ENCODE assay signal across 17 cellular contexts in the genomic region with DNA sequence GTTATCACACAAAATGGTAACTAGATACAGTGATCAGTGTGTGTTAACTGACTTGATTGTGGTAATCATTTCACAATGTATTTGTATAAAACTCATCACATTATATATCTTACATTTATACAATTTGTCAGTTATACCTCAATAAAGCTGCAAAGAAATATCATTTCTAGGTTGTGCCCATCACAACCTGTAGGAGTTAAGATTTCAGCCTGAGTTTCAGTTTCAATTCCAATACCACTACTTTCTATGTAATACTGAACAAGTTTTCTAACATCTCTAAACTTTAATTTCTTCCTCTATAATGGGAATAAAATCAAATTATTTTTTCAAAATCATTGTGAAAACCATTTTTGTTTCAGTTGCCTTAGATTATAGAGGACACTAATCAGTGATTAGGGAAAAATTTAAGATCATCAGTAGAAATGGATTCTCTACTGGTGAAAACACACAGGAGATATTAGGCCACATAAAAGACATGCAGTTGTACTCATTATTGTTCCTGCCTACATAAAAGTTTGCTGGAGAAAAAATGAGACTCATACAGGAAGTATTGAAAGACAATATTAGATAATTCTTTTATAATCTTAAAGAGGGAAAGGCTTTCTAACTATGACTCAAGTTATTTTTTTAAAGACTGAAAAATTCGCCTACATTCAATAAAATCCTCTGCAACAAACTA. TPM values are rescaled to one million over a fixed set of nuclear protein-coding genes. Genes with fewer than 3 reads are reported as not detected.
DNase-seq lines count a peak whose midpoint lies in the region; ATAC-seq, FAIRE-seq and TF ChIP-seq lines count a peak whose summit lies in the region.
"Had no signal": no experiment of that assay in that cellular context is flagged by ENCODE, and none has a peak within 500 bp of the region (broad histone marks: within the 10 kb centered on the region; RNA-seq: fewer than 3 reads in every experiment).

No MANE protein-coding gene starts in this region.

- H3K27me3 Mint-ChIP-seq in activated CD4-positive, alpha-beta T cell treated with anti-CD3 and anti-CD28 coated beads for 36 hours: no peaks in the 10 kb centered on the region
- no peaks in the 10 kb centered on the region for H3K27me3 Mint-ChIP-seq in T-helper 2 cell treated with Interferon-gamma antibody and Interleukin-4, amounts not matched to agents 5 μg/mL and 100 μg/mL, for 36 hours (ENCODE audit: low read depth)
- H3K27me3 Mint-ChIP-seq: IgD-negative memory B cell, T-cell had no signal

- H3K4me3 ChIP-seq in pancreas (no peak overlapping the region), Peyer's patch (no peak overlapping the region)

- no peaks in the 10 kb centered on the region for H3K9me3 Mint-ChIP-seq in activated CD4-positive, alpha-beta T cell treated with anti-CD3 and anti-CD28 coated beads for 36 hours (ENCODE audit: low read depth)
- H3K9me3 Mint-ChIP-seq in T-helper 2 cell treated with Interferon-gamma antibody and Interleukin-4, amounts not matched to agents 5 μg/mL and 100 μg/mL, for 36 hours: no peaks in the 10 kb centered on the region
- H3K9me3 Mint-ChIP-seq: activated T-helper 1 cell treated with anti-CD3 and anti-CD28 coated beads, Interleukin-12 subunit alpha, Interleukin-12 subunit beta, Interleukin-2, Interleukin-4 antibody, amounts not matched to agents 30 ng/mL and 10 ng/mL and 1 ng/mL, durations not matched to agents 14 hours and 24 hours and 36 hours; IgD-negative memory B cell; T-cell had no signal

- H3K4me1 ChIP-seq in pancreas (no peaks in the 10 kb centered on the region), Peyer's patch (peaks cover 0 to 21% (median 0%) of the 10 kb centered on the region in 4 donors)
- H3K4me1 ChIP-seq: Caco-2 had no signal

- H3K27ac ChIP-seq in pancreas (no peak overlapping the region), Peyer's patch (no peak overlapping the region)

- peak; percentile 71 for FAIRE-seq in pancreas (lab: Jason Lieb, UNC)

- H3K9me3 ChIP-seq in pancreas (no peaks in the 10 kb centered on the region), Peyer's patch (no peaks in the 10 kb centered on the region)
- H3K9me3 ChIP-seq: Caco-2 had no signal

- CTCF ChIA-PET in activated CD4-positive, alpha-beta T cell treated with anti-CD3 and anti-CD28 coated beads for 36 hours (lab: Charles Lee): no interaction called here

- peaks cover 14% of the 10 kb centered on the region for H3K4me1 Mint-ChIP-seq in activated CD4-positive, alpha-beta T cell treated with anti-CD3 and anti-CD28 coated beads for 36 hours
- H3K4me1 Mint-ChIP-seq in T-helper 2 cell treated with Interferon-gamma antibody and Interleukin-4, amounts not matched to agents 5 μg/mL and 100 μg/mL, for 36 hours (ENCODE audit: low read depth): peaks cover 23% of the 10 kb centered on the region

- no peak for DNase-seq in activated CD4-positive, alpha-beta T cell treated with anti-CD3 and anti-CD28 coated beads for 36 hours
- no peak for DNase-seq in activated CD4-positive, alpha-beta T cell treated with anti-CD3 and anti-CD28 coated beads, Interleukin-2, amount 50 U/mL, for 1 hour
- DNase-seq in T-helper 2 cell treated with Interferon-gamma antibody and Interleukin-4, amounts not matched to agents 5 μg/mL and 100 μg/mL, for 36 hours (ENCODE audit: low spot score): no peak
- DNase-seq in pancreas (no peak), Peyer's patch (no peak), AG08396 (ENCODE audit: low spot score) (no peak), middle frontal gyrus (ENCODE audit: extremely low spot score, low spot score) (no peak)
- DNase-seq: activated CD4-positive, alpha-beta T cell treated with anti-CD3 and anti-CD28 coated beads for 1 hour; Caco-2; NCI-H1417 treated with DMSO at 0.1 percent for 48 hours; NCI-H510A; stimulated activated CD4-positive, alpha-beta T cell treated with anti-CD3 and anti-CD28 coated beads, Interleukin-12 subunit alpha, Interleukin-12 subunit beta, amount 100 ng/mL, for 4 hours; T-cell had no signal

- H3K27ac Mint-ChIP-seq in activated CD4-positive, alpha-beta T cell treated with anti-CD3 and anti-CD28 coated beads for 36 hours: no peak overlapping the region
- peak overlapping the region; percentile 68 for H3K27ac Mint-ChIP-seq in T-helper 2 cell treated with Interferon-gamma antibody and Interleukin-4, amounts not matched to agents 5 μg/mL and 100 μg/mL, for 36 hours
- H3K27ac Mint-ChIP-seq: activated T-helper 1 cell treated with anti-CD3 and anti-CD28 coated beads, Interleukin-12 subunit alpha, Interleukin-12 subunit beta, Interleukin-2, Interleukin-4 antibody, amounts not matched to agents 30 ng/mL and 10 ng/mL and 1 ng/mL, durations not matched to agents 14 hours and 24 hours and 36 hours; IgD-negative memory B cell had no signal

- no peak overlapping the region for H3K4me3 Mint-ChIP-seq in activated CD4-positive, alpha-beta T cell treated with anti-CD3 and anti-CD28 coated beads for 36 hours
- peak overlapping the region; percentile 26 for H3K4me3 Mint-ChIP-seq in T-helper 2 cell treated with Interferon-gamma antibody and Interleukin-4, amounts not matched to agents 5 μg/mL and 100 μg/mL, for 36 hours
- H3K4me3 Mint-ChIP-seq: activated T-helper 1 cell treated with anti-CD3 and anti-CD28 coated beads, Interleukin-12 subunit alpha, Interleukin-12 subunit beta, Interleukin-2, Interleukin-4 antibody, amounts not matched to agents 30 ng/mL and 10 ng/mL and 1 ng/mL, durations not matched to agents 14 hours and 24 hours and 36 hours; IgD-negative memory B cell; T-cell had no signal

- no peak for TF ChIP-seq CTCF in pancreas (IDR thresholded peaks at IDR 0.05)
- no peak for TF ChIP-seq CTCF in Peyer's patch (IDR thresholded peaks at IDR 0.05)

- TF ChIP-seq POLR2A in Peyer's patch (IDR thresholded peaks at IDR 0.05): no peak

- intact Hi-C loops in activated CD4-positive, alpha-beta T cell treated with anti-CD3 and anti-CD28 coated beads for 36 hours (cut with DNase I, micrococcal nuclease): loop anchor here in 1 of 2 experiments (10.0 kb wide), 1 partner anchor 162 kb away; no protein-coding TSS in a partner anchor
- intact Hi-C loops in pancreas (cut with DNase I): no loop called here

- H3K36me3 Mint-ChIP-seq in activated CD4-positive, alpha-beta T cell treated with anti-CD3 and anti-CD28 coated beads for 36 hours (ENCODE audit: low read depth): peaks cover 20% of the 10 kb centered on the region
- H3K36me3 Mint-ChIP-seq in T-helper 2 cell treated with Interferon-gamma antibody and Interleukin-4, amounts not matched to agents 5 μg/mL and 100 μg/mL, for 36 hours (ENCODE audit: low read depth): peaks cover 15% of the 10 kb centered on the region

- ATAC-seq in activated CD4-positive, alpha-beta T cell treated with anti-CD3 and anti-CD28 coated beads for 36 hours: peak; percentile 44
- ATAC-seq in GM19467 (IDR thresholded peaks at IDR 0.05; ENCODE audit: unreplicated experiment): peak; percentile 66
- no peak for ATAC-seq in pancreas
- ATAC-seq: Panc1 had no signal

- H3K27me3 ChIP-seq in pancreas (no peaks in the 10 kb centered on the region), Peyer's patch (no peaks in the 10 kb centered on the region)

- no peaks in the 10 kb centered on the region for H3K36me3 ChIP-seq in pancreas
- no peaks in the 10 kb centered on the region for H3K36me3 ChIP-seq in Peyer's patch

- POLR2A ChIA-PET in activated CD4-positive, alpha-beta T cell treated with anti-CD3 and anti-CD28 coated beads for 36 hours (lab: Charles Lee): no interaction called here

- 77 to 94% methylated on average over 1 of the region's 1 CpG for WGBS in pancreas, 2 donors

RNA-seq across cellular contexts. Expression of gene TBC1D1, which starts 18.4 kb away (rescaled TPM):
- 10 to 100 TPM; 60.8 to 71.8 TPM for total RNA-seq in activated CD4-positive, alpha-beta T cell treated with anti-CD3 and anti-CD28 coated beads for 36 hours
- total RNA-seq in pancreas: 10 to 100 TPM; 16.2 to 41.0 (median 28.3) TPM
- 10 to 100 TPM; 22.1 to 23.2 TPM for polyA plus RNA-seq in pancreas
- total RNA-seq in Peyer's patch: 100 to 1,000 TPM in 2 of 4 donors, 10 to 100 TPM in 2; 66.2 to 120 (median 87.9) TPM

RNA-seq across cellular contexts. Expression of gene PGM2, which starts 46.0 kb away (rescaled TPM):
- 10 to 100 TPM; 54.1 to 60.1 TPM for total RNA-seq in activated CD4-positive, alpha-beta T cell treated with anti-CD3 and anti-CD28 coated beads for 36 hours
- total RNA-seq in pancreas (10 to 100 TPM in 1 of 6 donors, 1 to 10 TPM in 5; 4.8 to 15.1 (median 9.1) TPM), Peyer's patch (10 to 100 TPM; 11.3 to 27.2 (median 16.5) TPM)
- polyA plus RNA-seq in pancreas: 1 to 10 TPM; 2.1 to 4.6 TPM

Comparison
In these comparisons a context has a peak if more than half of its experiments do, and no peak if none do; other contexts are left out.
1. ATAC-seq: peak in activated CD4-positive, alpha-beta T cell treated with anti-CD3 and anti-CD28 coated beads for 36 hours (single experiment) and GM19467 (single experiment); none in pancreas (0 of 4).